ENCODE assay signal across 1 cellular context in genomic region chr1:6245086-6245868, GRCh38.
TF ChIP-seq lines count a peak whose summit lies in the region.

No MANE protein-coding gene starts in this region.

TF ChIP-seq in HepG2, 621 proteins besides CTCF, POLR2A, EP300 and RAD21 (continued from another document and continues in another):
- TF ChIP-seq ARID4A (CRISPR knock-in tag; IDR thresholded peaks at IDR 0.05; ENCODE audit: borderline replicate concordance) (peak; percentile 95), ZNF343 (CRISPR knock-in tag; IDR thresholded peaks at IDR 0.05) (peak; percentile 98), IRF9 (CRISPR knock-in tag; IDR thresholded peaks at IDR 0.05; ENCODE audit: borderline replicate concordance) (peak; percentile 99), ZNF609 (CRISPR knock-in tag; IDR thresholded peaks at IDR 0.05; ENCODE audit: borderline replicate concordance) (peak; percentile 59; the same call in 1 of the 2 replicates), HNF4A (CRISPR knock-in tag; IDR thresholded peaks at IDR 0.05) (peak; percentile 22; the same call in 1 of the 2 replicates), ZNF44 (CRISPR knock-in tag; IDR thresholded peaks at IDR 0.05) (peak; percentile 97; the same call in 1 of the 2 replicates), HES4 (CRISPR knock-in tag; IDR thresholded peaks at IDR 0.05; ENCODE audit: borderline replicate concordance) (peak; percentile 100), NFKBIZ (CRISPR knock-in tag; IDR thresholded peaks at IDR 0.05) (peak; percentile 96), BCL6 (CRISPR knock-in tag; IDR thresholded peaks at IDR 0.05) (peak; percentile 77), MATR3 (CRISPR knock-in tag; IDR thresholded peaks at IDR 0.05) (no peak), ZC3H4 (CRISPR knock-in tag; IDR thresholded peaks at IDR 0.05; ENCODE audit: borderline replicate concordance) (0 out of 2 replicates have a peak, but pooled peaks have one; percentile 62), TCF12 (IDR thresholded peaks at IDR 0.05) (no peak), TCF12 (CRISPR knock-in tag; IDR thresholded peaks at IDR 0.05) (peak; percentile 85), DPF2 (CRISPR knock-in tag; IDR thresholded peaks at IDR 0.05; ENCODE audit: borderline replicate concordance, low read depth) (no peak), HMGXB4 (CRISPR knock-in tag; IDR thresholded peaks at IDR 0.05; ENCODE audit: borderline replicate concordance in 1 of 2, low read depth in 1 of 2) (peak; percentile 82 to 87; a peak in 3 of 4 replicates), SSRP1 (CRISPR knock-in tag; IDR thresholded peaks at IDR 0.05) (no peak), BORCS8-MEF2B (CRISPR knock-in tag; IDR thresholded peaks at IDR 0.05) (peak; percentile 99), SAP130 (CRISPR knock-in tag; IDR thresholded peaks at IDR 0.05; ENCODE audit: low read depth) (peak; percentile 95), ZNF138 (CRISPR knock-in tag; IDR thresholded peaks at IDR 0.05; ENCODE audit: low read depth) (peak; percentile 99), BRF2 (CRISPR knock-in tag; IDR thresholded peaks at IDR 0.05) (no peak; the same call in 1 of the 2 replicates), SPEN (CRISPR knock-in tag; IDR thresholded peaks at IDR 0.05; ENCODE audit: low read depth) (peak; percentile 95), ZNF773 (CRISPR knock-in tag; IDR thresholded peaks at IDR 0.05; ENCODE audit: borderline replicate concordance) (peak; percentile 99), ZNF703 (CRISPR knock-in tag; IDR thresholded peaks at IDR 0.05; ENCODE audit: borderline replicate concordance) (peak; percentile 86), ZNF33B (CRISPR knock-in tag; IDR thresholded peaks at IDR 0.05) (peak; percentile 96), RXRA (CRISPR knock-in tag; IDR thresholded peaks at IDR 0.05) (peak; percentile 81), NCOR1 (IDR thresholded peaks at IDR 0.05; ENCODE audit: borderline replicate concordance, low read length) (no peak), ATF6 (CRISPR knock-in tag; conservative IDR thresholded peaks at IDR 0.05) (peak; percentile 98), MBNL3 (CRISPR knock-in tag; conservative IDR thresholded peaks at IDR 0.05) (no peak), SOX6 (IDR thresholded peaks at IDR 0.05) (no peak), SOX6 (CRISPR knock-in tag; IDR thresholded peaks at IDR 0.05) (peak; percentile 60; the same call in 1 of the 2 replicates), ZNF17 (CRISPR knock-in tag; IDR thresholded peaks at IDR 0.05) (peak; percentile 88; the same call in 1 of the 2 replicates), ZNF749 (CRISPR knock-in tag; IDR thresholded peaks at IDR 0.05; ENCODE audit: borderline replicate concordance) (peak; percentile 99), LCORL (IDR thresholded peaks at IDR 0.05) (no peak), LCORL (CRISPR knock-in tag; IDR thresholded peaks at IDR 0.05) (peak; percentile 83), KLF13 (CRISPR knock-in tag; IDR thresholded peaks at IDR 0.05) (peak; percentile 98), TBP (CRISPR knock-in tag; IDR thresholded peaks at IDR 0.05) (no peak), MEIS1 (CRISPR knock-in tag; IDR thresholded peaks at IDR 0.05; ENCODE audit: borderline replicate concordance) (peak; percentile 92), ZBTB37 (CRISPR knock-in tag; IDR thresholded peaks at IDR 0.05) (no peak), NFYC (CRISPR knock-in tag; IDR thresholded peaks at IDR 0.05) (peak; percentile 56), TRIM22 (IDR thresholded peaks at IDR 0.05) (no peak), PRDM4 (CRISPR knock-in tag; IDR thresholded peaks at IDR 0.05; ENCODE audit: borderline replicate concordance) (peak; percentile 96), HDAC6 (IDR thresholded peaks at IDR 0.05; ENCODE audit: low read depth, low read length) (no peak), ZNF879 (CRISPR knock-in tag; IDR thresholded peaks at IDR 0.05) (peak; percentile 94), JUNB (CRISPR knock-in tag; IDR thresholded peaks at IDR 0.05; ENCODE audit: borderline replicate concordance) (peak; percentile 88)
